20 cellular contexts compared by ENCODE assay signal in genomic region chr2:109711230-109712125, GRCh38.
A peak's percentile ranks its signal among the peaks of the same experiment; 100 is the strongest.
DNase-seq lines count a peak whose midpoint lies in the region; ATAC-seq and TF ChIP-seq lines count a peak whose summit lies in the region.
"Had no signal": no experiment of that assay in that cellular context is flagged by ENCODE, and none has a peak within 500 bp of the region (broad histone marks: within the 10 kb centered on the region; RNA-seq: fewer than 3 reads in every experiment).

No MANE protein-coding gene starts in this region.

- H4K20me1 ChIP-seq in osteoblast (ENCODE audit: insufficient read depth, low read length), result no peaks in the 10 kb centered on the region

- H3K9me3 ChIP-seq in endodermal cell (ENCODE audit: control insufficient read depth, low read length), result no peaks in the 10 kb centered on the region
- H3K9me3 ChIP-seq in osteoblast (ENCODE audit: low read depth, low read length), result no peaks in the 10 kb centered on the region

- no peak for TF ChIP-seq CTCF in endodermal cell (conservative IDR thresholded peaks at IDR 0.05)
- TF ChIP-seq CTCF in osteoblast (IDR thresholded peaks at IDR 0.05; ENCODE audit: extremely low read depth, low read depth, low read length), result no peak

- H3K9me3 Mint-ChIP-seq in endodermal cell, result no peaks in the 10 kb centered on the region
- H3K9me3 Mint-ChIP-seq: activated CD4-positive, alpha-beta T cell treated with anti-CD3 and anti-CD28 coated beads, Interleukin-2, amount 10 ng/mL, durations not matched to agents 7 days and 5 days; T-helper 2 cell treated with Interferon-gamma antibody and Interleukin-4, amounts not matched to agents 5 μg/mL and 100 μg/mL, for 36 hours had no signal

- WGBS in endodermal cell (ENCODE audit: insufficient coverage in 1 of 2, insufficient read length in 1 of 2), 2 experiments, result 80 to 84% methylated on average over 7 to 11 of the region's 11 CpGs

- no peak overlapping the region for H3K4me2 ChIP-seq in osteoblast (ENCODE audit: insufficient read depth, low read length)

- H3K27ac ChIP-seq in endodermal cell (ENCODE audit: low read depth, low read length), result no peak overlapping the region
- no peak overlapping the region for H3K27ac ChIP-seq in osteoblast (ENCODE audit: low read depth, low read length)
- H3K27ac ChIP-seq: RWPE1, skin epidermis, VCaP had no signal

- no peaks in the 10 kb centered on the region for H3K27me3 ChIP-seq in endodermal cell (ENCODE audit: control insufficient read depth, insufficient read depth, low read length, poor library complexity, severe bottlenecking)
- H3K27me3 ChIP-seq in osteoblast (ENCODE audit: insufficient read depth, low read length), result no peaks in the 10 kb centered on the region

- no peaks in the 10 kb centered on the region for H3K79me2 ChIP-seq in osteoblast (ENCODE audit: insufficient read depth, low read length)

- H3K4me3 Mint-ChIP-seq in endodermal cell, result no peak overlapping the region
- H3K4me3 Mint-ChIP-seq: activated CD4-positive, alpha-beta T cell treated with anti-CD3 and anti-CD28 coated beads, Interleukin-2, amount 10 ng/mL, durations not matched to agents 7 days and 5 days; B cell; T-helper 2 cell treated with Interferon-gamma antibody and Interleukin-4, amounts not matched to agents 5 μg/mL and 100 μg/mL, for 36 hours had no signal

- H3K36me3 Mint-ChIP-seq in endodermal cell (ENCODE audit: low read depth), result no peaks in the 10 kb centered on the region

- H3K36me3 ChIP-seq in endodermal cell (ENCODE audit: control insufficient read depth, insufficient read depth, low read length), result no peaks in the 10 kb centered on the region
- H3K36me3 ChIP-seq in osteoblast (ENCODE audit: insufficient read depth, low read length), result no peaks in the 10 kb centered on the region

- H3K4me3 ChIP-seq in endodermal cell (ENCODE audit: low read length), result no peak overlapping the region
- no peak overlapping the region for H3K4me3 ChIP-seq in osteoblast (ENCODE audit: insufficient read depth, low read length)
- H3K4me3 ChIP-seq: skin epidermis had no signal

- peak overlapping the region; percentile 11 for H3K9ac ChIP-seq in endodermal cell (ENCODE audit: extremely low read depth, low read length, poor library complexity, severe bottlenecking)

- peak overlapping the region; percentile 45 for H2AFZ ChIP-seq in osteoblast (ENCODE audit: low read length)

- H3K4me1 ChIP-seq in endodermal cell (ENCODE audit: control insufficient read depth, insufficient read depth, low read length) (no peaks in the 10 kb centered on the region), osteoblast (ENCODE audit: insufficient read depth, low read length) (no peaks in the 10 kb centered on the region)

- H3K27me3 Mint-ChIP-seq in endodermal cell (ENCODE audit: insufficient read depth), result no peaks in the 10 kb centered on the region
- H3K27me3 Mint-ChIP-seq: activated CD4-positive, alpha-beta T cell treated with anti-CD3 and anti-CD28 coated beads, Interleukin-2, amount 10 ng/mL, durations not matched to agents 7 days and 5 days; B cell had no signal

- no peak overlapping the region for H3K27ac Mint-ChIP-seq in endodermal cell
- H3K27ac Mint-ChIP-seq: activated CD4-positive, alpha-beta T cell treated with anti-CD3 and anti-CD28 coated beads, Interleukin-2, amount 10 ng/mL, durations not matched to agents 7 days and 5 days; B cell; T-helper 2 cell treated with Interferon-gamma antibody and Interleukin-4, amounts not matched to agents 5 μg/mL and 100 μg/mL, for 36 hours had no signal

- peak; percentile 29 for ATAC-seq in GM21619 (IDR thresholded peaks at IDR 0.05; ENCODE audit: unreplicated experiment)
- no peak for ATAC-seq in HG02623 (IDR thresholded peaks at IDR 0.05; ENCODE audit: unreplicated experiment)

- DNase-seq in NCI-H1417 (lab: John Stamatoyannopoulos, UW), result peak in 2 of 3 experiments; percentile 8 to 9
- no peak for DNase-seq in NCI-H1417 treated with DMSO at 0.1 percent for 48 hours (lab: John Stamatoyannopoulos, UW)
- DNase-seq in endodermal cell, result peak; percentile 44
- no peak for DNase-seq in osteoblast (ENCODE audit: insufficient read length, low spot score, missing footprints)
- DNase-seq in UCSD-AML1 (lab: John Stamatoyannopoulos, UW; ENCODE audit: unreplicated experiment), result no peak
- no peak for DNase-seq in SHP77 treated with DMSO at 0.1 percent for 48 hours (lab: John Stamatoyannopoulos, UW)
- DNase-seq: activated CD4-positive, alpha-beta T cell treated with anti-CD3 and anti-CD28 coated beads, Interleukin-2, amount 10 ng/mL, durations not matched to agents 7 days and 5 days; activated naive CD4-positive, alpha-beta T cell treated with anti-CD3 and anti-CD28 coated beads, Interleukin-2, amount 50 U/mL, for 16 hours; COR-L47; HCEC 1CT; NCI-H2107; NCI-H526 treated with DMSO at 0.1 percent for 48 hours; substantia nigra had no signal

- H3K4me1 Mint-ChIP-seq in endodermal cell, result peaks cover 9% of the 10 kb centered on the region
- H3K4me1 Mint-ChIP-seq: activated CD4-positive, alpha-beta T cell treated with anti-CD3 and anti-CD28 coated beads, Interleukin-2, amount 10 ng/mL, durations not matched to agents 7 days and 5 days; B cell had no signal

Comparison
In these comparisons a context has a peak if more than half of its experiments do, and no peak if none do; other contexts are left out.
1. DNase-seq: peak in NCI-H1417 (2 of 3) and endodermal cell (single experiment); none in NCI-H1417 treated with DMSO at 0.1 percent for 48 hours (single experiment), osteoblast (single experiment), UCSD-AML1 (single experiment) and SHP77 treated with DMSO at 0.1 percent for 48 hours (single experiment).